In genomic region chrX:110059410-110059809, GRCh38 we compare ENCODE assay signal across 32 cellular contexts.
"Had no signal": no experiment of that assay in that cellular context is flagged by ENCODE, and none has a peak within 500 bp of the region (broad histone marks: within the 10 kb centered on the region; RNA-seq: fewer than 3 reads in every experiment).

No MANE protein-coding gene starts in this region.

- H2AFZ ChIP-seq: PC-9 had no signal

- FAIRE-seq: RCC 7860, TTC549 had no signal

- DNase-seq: activated CD4-positive, alpha-beta T cell treated with anti-CD3 and anti-CD28 coated beads, Interleukin-2, amount 10 ng/mL, durations not matched to agents 24 days and 14 days; activated CD4-positive, alpha-beta T cell treated with anti-CD3 and anti-CD28 coated beads, Interleukin-2, amount 50 U/mL, for 48 hours; activated CD8-positive, alpha-beta T cell treated with anti-CD3 and anti-CD28 coated beads, Interleukin-2, amount 10 ng/mL, durations not matched to agents 7 days and 5 days; activated gamma-delta T cell; activated naive CD4-positive, alpha-beta T cell treated with Interleukin-2 at 50 U/mL for 16 hours; activated naive CD8-positive, alpha-beta T cell treated with anti-CD3 and anti-CD28 coated beads, Interleukin-2, amount 10 ng/mL, durations not matched to agents 7 days and 5 days; activated T-cell treated with anti-CD3 and anti-CD28 coated beads, Interleukin-2, amount 50 U/mL, for 24 hours; amygdala; central memory CD4-positive, alpha-beta T cell; Kasumi-1; KG1; MM.1S; MV-4-11; NCI-H1092; NCI-H1436 treated with DMSO at 0.1 percent for 48 hours; NCI-H1694 treated with DMSO at 0.1 percent for 48 hours; NCI-H2029; NCI-H510A; NCI-H526; NCI-H748 treated with DMSO at 0.1 percent for 48 hours; PC-9; SHP77; SJCRH30; SK-N-SH had no signal

- H3K27ac ChIP-seq: ascending aorta, PC-9, RWPE1, SJCRH30 had no signal

- H3K9me3 Mint-ChIP-seq: activated naive CD4-positive, alpha-beta T cell treated with anti-CD3 and anti-CD28 coated beads, Interleukin-2, amount 50 U/mL, for 24 hours; activated naive CD8-positive, alpha-beta T cell treated with anti-CD3 and anti-CD28 coated beads, Interleukin-2, amount 10 ng/mL, durations not matched to agents 7 days and 5 days; activated T-cell treated with anti-CD3 and anti-CD28 coated beads, Interleukin-2, amount 50 U/mL, for 24 hours; T-helper 1 cell treated with Interleukin-12 subunit alpha and Interleukin-12 subunit beta and Interleukin-4 antibody, amounts not matched to agents 30 μg/mL and 1 μg/mL, for 36 hours; T-helper 2 cell treated with Interferon-gamma antibody and Interleukin-4, amounts not matched to agents 5 μg/mL and 100 μg/mL, for 36 hours had no signal

- H3K4me3 ChIP-seq: ascending aorta, PC-9, SJCRH30 had no signal

- ATAC-seq: activated CD8-positive, alpha-beta T cell treated with anti-CD3 and anti-CD28 coated beads, Interleukin-2, amount 10 ng/mL, durations not matched to agents 7 days and 5 days had no signal

- H3K9ac ChIP-seq: SK-N-SH had no signal

- H3K27me3 ChIP-seq: ascending aorta, SJCRH30 had no signal

- H3K36me3 ChIP-seq: ascending aorta, SJCRH30 had no signal

- H3K4me1 ChIP-seq: ascending aorta, SJCRH30 had no signal

- H3K9me3 ChIP-seq: ascending aorta, SJCRH30, SK-N-SH had no signal

- H3K4me3 Mint-ChIP-seq: activated CD4-positive, alpha-beta T cell treated with anti-CD3 and anti-CD28 coated beads, Interleukin-2, amount 10 ng/mL, durations not matched to agents 24 days and 14 days; activated CD8-positive, alpha-beta T cell treated with anti-CD3 and anti-CD28 coated beads, Interleukin-2, amount 10 ng/mL, durations not matched to agents 7 days and 5 days; activated naive CD4-positive, alpha-beta T cell treated with anti-CD3 and anti-CD28 coated beads, Interleukin-2, amount 50 U/mL, for 24 hours; activated naive CD8-positive, alpha-beta T cell treated with anti-CD3 and anti-CD28 coated beads, Interleukin-2, amount 10 ng/mL, durations not matched to agents 7 days and 5 days; activated T-cell treated with anti-CD3 and anti-CD28 coated beads, Interleukin-2, amount 50 U/mL, for 24 hours; T-helper 1 cell treated with Interleukin-12 subunit alpha and Interleukin-12 subunit beta and Interleukin-4 antibody, amounts not matched to agents 30 μg/mL and 1 μg/mL, for 36 hours; T-helper 2 cell treated with Interferon-gamma antibody and Interleukin-4, amounts not matched to agents 5 μg/mL and 100 μg/mL, for 36 hours had no signal

- H3K27me3 Mint-ChIP-seq: activated CD4-positive, alpha-beta T cell treated with anti-CD3 and anti-CD28 coated beads, Interleukin-2, amount 10 ng/mL, durations not matched to agents 24 days and 14 days; activated naive CD4-positive, alpha-beta T cell treated with anti-CD3 and anti-CD28 coated beads, Interleukin-2, amount 50 U/mL, for 24 hours; activated naive CD8-positive, alpha-beta T cell treated with anti-CD3 and anti-CD28 coated beads, Interleukin-2, amount 10 ng/mL, durations not matched to agents 7 days and 5 days had no signal

- H3K4me2 ChIP-seq: PC-9, SK-N-SH had no signal

- H3K27ac Mint-ChIP-seq: activated CD4-positive, alpha-beta T cell treated with anti-CD3 and anti-CD28 coated beads, Interleukin-2, amount 10 ng/mL, durations not matched to agents 24 days and 14 days; activated CD8-positive, alpha-beta T cell treated with anti-CD3 and anti-CD28 coated beads, Interleukin-2, amount 10 ng/mL, durations not matched to agents 7 days and 5 days; activated naive CD4-positive, alpha-beta T cell treated with anti-CD3 and anti-CD28 coated beads, Interleukin-2, amount 50 U/mL, for 24 hours; activated naive CD8-positive, alpha-beta T cell treated with anti-CD3 and anti-CD28 coated beads, Interleukin-2, amount 10 ng/mL, durations not matched to agents 7 days and 5 days; activated T-cell treated with anti-CD3 and anti-CD28 coated beads, Interleukin-2, amount 50 U/mL, for 24 hours; activated T-helper 2 cell treated with anti-CD3 and anti-CD28 coated beads, Interferon-gamma antibody, Interleukin-2, Interleukin-4, amounts not matched to agents 10 μg/mL and 5 μg/mL and 100 μg/mL, durations not matched to agents 14 hours and 24 hours and 36 hours; T-helper 1 cell treated with Interleukin-12 subunit alpha and Interleukin-12 subunit beta and Interleukin-4 antibody, amounts not matched to agents 30 μg/mL and 1 μg/mL, for 36 hours; T-helper 2 cell treated with Interferon-gamma antibody and Interleukin-4, amounts not matched to agents 5 μg/mL and 100 μg/mL, for 36 hours had no signal
